In the genomic region with DNA sequence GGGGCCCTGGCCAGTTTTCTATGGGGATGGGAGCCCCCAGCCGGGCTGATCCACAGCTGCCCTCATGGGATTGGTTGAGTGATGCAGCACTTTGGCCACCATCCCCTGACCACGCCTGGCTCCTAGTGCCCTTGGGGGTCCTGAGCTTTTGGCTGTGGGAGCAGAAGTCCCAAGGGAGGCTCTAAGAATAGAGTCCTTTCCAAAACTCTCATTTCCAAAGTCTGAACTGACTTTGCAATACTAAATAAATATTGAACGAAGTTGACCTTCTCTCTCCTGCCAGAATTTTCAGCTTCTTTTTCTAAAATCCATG, we compare ENCODE assay signal across 16 cellular contexts.
DNase-seq lines count a peak whose midpoint lies in the region; ATAC-seq and TF ChIP-seq lines count a peak whose summit lies in the region.
"Had no signal": no experiment of that assay in that cellular context is flagged by ENCODE, and none has a peak within 500 bp of the region (broad histone marks: within the 10 kb centered on the region; RNA-seq: fewer than 3 reads in every experiment).

No MANE protein-coding gene starts in this region.

- H3K18ac ChIP-seq in neuronal stem cell (ENCODE audit: low read length), result peak overlapping the region; percentile 45

- H3K9me3 ChIP-seq in right atrium auricular region (no peaks in the 10 kb centered on the region), right cardiac atrium (ENCODE audit: control insufficient read depth, low read length) (no peaks in the 10 kb centered on the region), neuronal stem cell (replicated peaks in 1 of 2; ENCODE audit: control insufficient read depth in 2 of 2, insufficient read depth in 1 of 2, low read depth in 1 of 2, low read length in 2 of 2) (peaks cover 0 to 5% of the 10 kb centered on the region in 2 donors), aorta (ENCODE audit: control insufficient read depth, low read length) (no peaks in the 10 kb centered on the region)
- H3K9me3 ChIP-seq: BE2C, HAP-1 had no signal

- H3K4me1 ChIP-seq in right atrium auricular region (peaks cover 0 to 8% of the 10 kb centered on the region in 2 donors), right cardiac atrium (ENCODE audit: control insufficient read depth, insufficient read depth, low read length) (peaks cover 5% of the 10 kb centered on the region), neuronal stem cell (ENCODE audit: control insufficient read depth in 2 of 2, insufficient read depth in 1 of 2, low read depth in 1 of 2, low read length in 2 of 2) (peaks cover 0 to 4% of the 10 kb centered on the region in 2 donors), aorta (ENCODE audit: control insufficient read depth in 1 of 2, insufficient read depth in 2 of 2, low read length in 2 of 2) (peaks cover 2 to 14% of the 10 kb centered on the region in 2 donors)
- H3K4me1 ChIP-seq: BE2C, HAP-1 had no signal

- H3K79me1 ChIP-seq in neuronal stem cell (ENCODE audit: low read depth, low read length), result no peaks in the 10 kb centered on the region

- ATAC-seq in Right ventricle myocardium inferior (peak; percentile 23), right cardiac atrium (peak; percentile 35 to 36), aorta (ENCODE audit: low FRiP score) (peak; percentile 61), HG02938 (IDR thresholded peaks at IDR 0.05; ENCODE audit: unreplicated experiment) (no peak), HG03025 (IDR thresholded peaks at IDR 0.05; ENCODE audit: low FRiP score, unreplicated experiment) (no peak)

- no peaks in the 10 kb centered on the region for H3K36me3 ChIP-seq in right atrium auricular region
- no peaks in the 10 kb centered on the region for H3K36me3 ChIP-seq in neuronal stem cell (replicated peaks in 1 of 2; ENCODE audit: control insufficient read depth in 2 of 2, insufficient read depth in 2 of 2, low read length in 2 of 2)
- H3K36me3 ChIP-seq in aorta (ENCODE audit: control insufficient read depth in 1 of 2, insufficient read depth in 2 of 2, low read length in 1 of 2), result no peaks in the 10 kb centered on the region
- H3K36me3 ChIP-seq: BE2C, HAP-1 had no signal

- H2BK5ac ChIP-seq in neuronal stem cell (ENCODE audit: low read length), result peak overlapping the region; percentile 7

- no peak overlapping the region for H3K9ac ChIP-seq in neuronal stem cell (ENCODE audit: low read depth, low read length, poor library complexity)

- intact Hi-C loops in Right ventricle myocardium inferior (cut with DNase I), result no loop called here
- intact Hi-C loops in right cardiac atrium (cut with DNase I), result no loop called here
- intact Hi-C loops in aorta (cut with DNase I), result no loop called here

- no peak overlapping the region for H3K27ac ChIP-seq in right atrium auricular region
- H3K27ac ChIP-seq in right cardiac atrium (ENCODE audit: low read length), result no peak overlapping the region
- no peak overlapping the region for H3K27ac ChIP-seq in neuronal stem cell (replicated peaks; ENCODE audit: low read length)
- H3K27ac ChIP-seq in aorta (ENCODE audit: low read depth in 1 of 2, low read length in 2 of 2), result peak overlapping the region; percentile 3 to 52
- H3K27ac ChIP-seq: HL-60 had no signal

- TF ChIP-seq CTCF in right atrium auricular region (IDR thresholded peaks at IDR 0.05), result no peak

- H3K4me3 ChIP-seq in right atrium auricular region, result no peak overlapping the region
- no peak overlapping the region for H3K4me3 ChIP-seq in right cardiac atrium (ENCODE audit: low read length)
- H3K4me3 ChIP-seq in neuronal stem cell (ENCODE audit: low read length in 2 of 2), result no peak overlapping the region
- H3K4me3 ChIP-seq in aorta (ENCODE audit: low read length in 2 of 2), result no peak overlapping the region
- H3K4me3 ChIP-seq: HAP-1 had no signal

- no peak overlapping the region for H3K14ac ChIP-seq in neuronal stem cell (ENCODE audit: low read length)

- 56% methylated on average over 3 of the region's 3 CpGs for WGBS in right cardiac atrium
- no CpG with 5 or more reads among the region's 3 CpGs for WGBS in neuronal stem cell (ENCODE audit: extremely low coverage in 2 of 2, insufficient read length in 2 of 2, insufficient replicate concordance in 1 of 2), 2 donors
- 2 to 4% methylated on average over 3 of the region's 3 CpGs for WGBS in aorta, 2 donors

- H3K4ac ChIP-seq in neuronal stem cell (ENCODE audit: low read length), result no peak overlapping the region

- no peak overlapping the region for H3K4me2 ChIP-seq in neuronal stem cell (ENCODE audit: insufficient read depth, low read length, poor library complexity, severe bottlenecking)

- DNase-seq in Right ventricle myocardium inferior (ENCODE audit: missing footprints), result no peak
- no peak for DNase-seq in right atrium auricular region (ENCODE audit: low spot score)
- peak; percentile 25 to 78 (median 67) for DNase-seq in right cardiac atrium
- DNase-seq in neuronal stem cell (ENCODE audit: low spot score), result no peak
- DNase-seq in aorta, result peak in 1 of 2 donors; percentile 59
- DNase-seq in DMS153 treated with DMSO at 0.1 percent for 48 hours (lab: John Stamatoyannopoulos, UW; ENCODE audit: unreplicated experiment), result no peak
- DNase-seq: 8988T; CD4-positive, alpha-beta memory T cell; DMS79; NCI-H187 treated with DMSO at 0.1 percent for 48 hours; RPMI8226 had no signal

- no peak overlapping the region for H4K91ac ChIP-seq in neuronal stem cell (ENCODE audit: low read depth, low read length, poor library complexity)

- no peak overlapping the region for H2BK12ac ChIP-seq in neuronal stem cell (ENCODE audit: low read length)

- H4K8ac ChIP-seq in neuronal stem cell (ENCODE audit: low read depth, low read length), result no peak overlapping the region

- H2BK120ac ChIP-seq in neuronal stem cell (ENCODE audit: low read depth, low read length), result peak overlapping the region; percentile 4

- H2BK15ac ChIP-seq in neuronal stem cell (ENCODE audit: low read length), result no peak overlapping the region

- no peak overlapping the region for H2AFZ ChIP-seq in neuronal stem cell (ENCODE audit: low read length)

- H3K27me3 ChIP-seq in right atrium auricular region, result no peaks in the 10 kb centered on the region
- no peaks in the 10 kb centered on the region for H3K27me3 ChIP-seq in right cardiac atrium (ENCODE audit: control insufficient read depth, insufficient read depth)
- H3K27me3 ChIP-seq in neuronal stem cell (ENCODE audit: control insufficient read depth in 3 of 3, insufficient read depth in 3 of 3, low read depth in 1 of 3, low read length in 3 of 3), result no peaks in the 10 kb centered on the region
- no peaks in the 10 kb centered on the region for H3K27me3 ChIP-seq in aorta (ENCODE audit: control insufficient read depth in 1 of 2, insufficient read depth in 2 of 2, low read length in 1 of 2)
- H3K27me3 ChIP-seq: BE2C had no signal

- H3K23ac ChIP-seq in neuronal stem cell (ENCODE audit: low read depth, low read length, poor library complexity), result no peak overlapping the region

- peak overlapping the region; percentile 78 for H2AK5ac ChIP-seq in neuronal stem cell (ENCODE audit: low read depth, low read length)

Comparison
In these comparisons a context has a peak if more than half of its experiments do, and no peak if none do; other contexts are left out.
1. DNase-seq: peak in right cardiac atrium (3 of 3); none in Right ventricle myocardium inferior (single experiment), right atrium auricular region (single experiment), neuronal stem cell (single experiment) and DMS153 treated with DMSO at 0.1 percent for 48 hours (single experiment).
2. ATAC-seq: peak in Right ventricle myocardium inferior (single experiment), right cardiac atrium (2 of 2) and aorta (single experiment); none in HG02938 (single experiment) and HG03025 (single experiment).
3. H3K27ac ChIP-seq: peak in aorta (2 of 2); none in right atrium auricular region (0 of 2), right cardiac atrium (single experiment) and neuronal stem cell (single experiment).